15 cellular contexts compared by ENCODE assay signal in genomic region chr17:1493291-1493980, GRCh38. TPM values are rescaled to one million over a fixed set of nuclear protein-coding genes. Genes with fewer than 3 reads are reported as not detected.
A peak's percentile ranks its signal among the peaks of the same experiment; 100 is the strongest.
DNase-seq lines count a peak whose midpoint lies in the region; ATAC-seq, FAIRE-seq and TF ChIP-seq lines count a peak whose summit lies in the region.
"Had no signal": no experiment of that assay in that cellular context is flagged by ENCODE, and none has a peak within 500 bp of the region (broad histone marks: within the 10 kb centered on the region; RNA-seq: fewer than 3 reads in every experiment).

No MANE protein-coding gene starts in this region.

- H3K9me3 Mint-ChIP-seq in nephron: no peaks in the 10 kb centered on the region

- H3K4me1 ChIP-seq in esophagus (ENCODE audit: control insufficient read depth in 2 of 2, insufficient read depth in 2 of 2, low read length in 1 of 2) (peaks cover 11 to 22% of the 10 kb centered on the region in 2 donors), uterus (peaks cover 0 to 30% of the 10 kb centered on the region in 2 donors)

- no peaks in the 10 kb centered on the region for H3K9me3 ChIP-seq in esophagus (ENCODE audit: control insufficient read depth in 2 of 2, insufficient read depth in 1 of 2, low read depth in 1 of 2, low read length in 1 of 2)
- no peaks in the 10 kb centered on the region for H3K9me3 ChIP-seq in uterus

- H3K36me3 Mint-ChIP-seq in nephron (ENCODE audit: low read depth): no peaks in the 10 kb centered on the region

- ATAC-seq in Right ventricle myocardium inferior (peak; percentile 1), GM21390 (IDR thresholded peaks at IDR 0.05; ENCODE audit: unreplicated experiment) (no peak)
- ATAC-seq: esophagus mucosa, GM12878 had no signal

- H3K4me3 Mint-ChIP-seq in nephron: peak overlapping the region; percentile 79 to 89 (median 83)

- 60 to 71% methylated on average over 23 of the region's 23 CpGs for WGBS in esophagus, 2 donors

- no peak for TF ChIP-seq POLR2A in uterus (IDR thresholded peaks at IDR 0.05)

- peaks cover 42% of the 10 kb centered on the region for H3K4me1 Mint-ChIP-seq in nephron

- H3K27ac ChIP-seq in esophagus (ENCODE audit: low read depth in 2 of 2, low read length in 1 of 2) (peak overlapping the region; percentile 54 to 92), uterus (peak overlapping the region; percentile 88 to 98)

- TF ChIP-seq CTCF in nephron (IDR thresholded peaks at IDR 0.05; ENCODE audit: unreplicated experiment in 3 of 3) (no peak), uterus (IDR thresholded peaks at IDR 0.05) (no peak)

- H3K4me3 ChIP-seq in esophagus (ENCODE audit: low read depth in 1 of 2, low read length in 2 of 2) (no peak overlapping the region), uterus (no peak overlapping the region)
- H3K4me3 ChIP-seq: GM12878 had no signal

- H3K27me3 Mint-ChIP-seq in nephron (ENCODE audit: low read depth): no peaks in the 10 kb centered on the region

- intact Hi-C loops in Right ventricle myocardium inferior (cut with DNase I) (loop anchor here (2.0 kb wide), 1 partner anchor 15 kb away; no protein-coding TSS in a partner anchor), cardiac septum (cut with DNase I) (loop anchor here (2.0 kb wide), 1 partner anchor 19 kb away; no protein-coding TSS in a partner anchor), uterus (cut with DNase I; ENCODE audit: low total_unique reads) (no loop called here)

- H3K27ac Mint-ChIP-seq in nephron: peak overlapping the region; percentile 68 to 89 (median 89)

- H3K27me3 ChIP-seq in esophagus (ENCODE audit: control insufficient read depth in 1 of 2, insufficient read depth in 2 of 2, low read length in 2 of 2) (no peaks in the 10 kb centered on the region), uterus (no peaks in the 10 kb centered on the region)

- H3K36me3 ChIP-seq in esophagus (ENCODE audit: control insufficient read depth in 2 of 2, insufficient read depth in 2 of 2, low read length in 1 of 2) (peaks cover 4 to 21% of the 10 kb centered on the region in 2 donors), uterus (no peaks in the 10 kb centered on the region)

- no peak for FAIRE-seq in HTR-8/SVneo (lab: Jason Lieb, UNC)
- FAIRE-seq: GM12878 had no signal

- DNase-seq in Right ventricle myocardium inferior (ENCODE audit: missing footprints) (no peak), cardiac septum (ENCODE audit: low spot score) (no peak), uterus (no peak), HTR-8/SVneo (ENCODE audit: insufficient read length, low spot score) (no peak)
- DNase-seq in activated CD8-positive, alpha-beta memory T cell treated with anti-CD3 and anti-CD28 coated beads, Interleukin-2, amount 50 U/mL, for 4 hours: no peak
- DNase-seq: activated naive CD4-positive, alpha-beta T cell; AML-193; NCI-H774; stimulated activated CD4-positive, alpha-beta T cell treated with anti-CD3 and anti-CD28 coated beads, Interleukin-4, amount 100 ng/mL, for 4 hours; T-helper 9 cell had no signal

RNA-seq across cellular contexts. Expression of gene MYO1C, which starts 0.9 kb away (rescaled TPM):
- total RNA-seq in Right ventricle myocardium inferior (196 TPM), cardiac septum (209 TPM), uterus (100 to 1,000 TPM in 2 of 4 donors, 10 to 100 TPM in 2; 89.1 to 276 (median 116) TPM)
- 10 to 100 TPM; 42.0 to 45.0 TPM for polyA plus RNA-seq in esophagus

RNA-seq across cellular contexts. Expression of gene INPP5K, which starts 23.0 kb away (rescaled TPM):
- 35.4 TPM for total RNA-seq in Right ventricle myocardium inferior
- total RNA-seq in cardiac septum: 34.2 TPM
- 10 to 100 TPM; 16.1 to 19.5 TPM for polyA plus RNA-seq in esophagus
- 10 to 100 TPM; 14.1 to 49.3 (median 31.4) TPM for total RNA-seq in uterus

RNA-seq across cellular contexts. Expression of gene CRK, which starts 37.4 kb away (rescaled TPM):
- total RNA-seq in Right ventricle myocardium inferior: 43.9 TPM
- total RNA-seq in cardiac septum: 43.4 TPM
- 10 to 100 TPM; 17.8 to 23.8 TPM for polyA plus RNA-seq in esophagus
- total RNA-seq in uterus: 100 to 1,000 TPM in 1 of 4 donors, 10 to 100 TPM in 3; 34.6 to 118 (median 57.3) TPM
